Comparison of ENCODE assay signal across 5 cellular contexts in the genomic region with DNA sequence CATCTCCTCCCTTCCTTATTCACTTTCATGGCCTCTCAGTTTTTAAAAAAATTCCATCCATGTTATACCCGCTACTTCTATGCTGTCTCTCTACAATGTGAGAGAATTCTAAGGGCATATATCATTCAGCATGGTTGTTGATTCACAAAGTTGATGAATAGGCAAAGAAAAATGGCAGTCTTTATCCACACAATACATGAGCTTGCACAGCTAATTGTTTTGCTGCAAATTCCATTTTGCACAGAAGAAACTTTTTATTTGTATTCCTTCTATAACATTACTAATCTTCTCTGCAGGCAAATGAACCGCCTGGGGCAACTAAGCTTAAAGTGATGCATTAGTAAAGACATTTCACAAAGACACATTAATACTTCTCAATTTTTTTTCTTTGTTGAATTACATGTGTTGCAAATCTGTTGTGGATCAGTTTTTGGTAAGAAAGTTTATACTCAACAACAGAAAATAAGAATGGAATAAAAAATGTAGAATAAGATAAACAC.
"Had no signal": no experiment of that assay in that cellular context is flagged by ENCODE, and none has a peak within 500 bp of the region (broad histone marks: within the 10 kb centered on the region; RNA-seq: fewer than 3 reads in every experiment).

No MANE protein-coding gene starts in this region.

- H3K4me3 ChIP-seq: K562 had no signal

- ATAC-seq: HepG2, K562 had no signal

- DNase-seq: IMR-90, KBM-7, KG1 had no signal
